In the genomic region with DNA sequence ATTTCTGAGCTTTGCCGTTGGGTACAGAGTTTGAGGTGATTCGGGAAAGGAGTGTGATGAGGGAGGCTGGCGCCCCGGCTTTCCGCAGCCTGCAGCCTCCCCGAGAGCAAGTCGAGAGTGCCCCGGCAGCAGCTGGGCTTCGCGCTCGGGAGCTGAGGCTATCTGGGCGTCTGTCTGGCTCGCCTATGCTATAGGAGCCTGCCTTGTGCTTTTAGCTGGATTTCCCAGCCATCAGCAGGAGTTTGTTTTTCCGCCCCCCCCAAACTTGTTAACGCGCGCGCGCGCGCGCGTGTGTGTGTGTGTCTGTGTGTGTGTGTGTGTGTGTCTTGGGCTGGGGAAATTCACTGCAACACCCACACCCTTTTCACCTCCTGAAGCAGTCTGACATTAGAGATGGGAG, we compare ENCODE assay signal across 23 cellular contexts. TPM values are rescaled to one million over a fixed set of nuclear protein-coding genes. Genes with fewer than 3 reads are reported as not detected.
DNase-seq lines count a peak whose midpoint lies in the region; ATAC-seq and TF ChIP-seq lines count a peak whose summit lies in the region.
"Had no signal": no experiment of that assay in that cellular context is flagged by ENCODE, and none has a peak within 500 bp of the region (broad histone marks: within the 10 kb centered on the region; RNA-seq: fewer than 3 reads in every experiment).

No MANE protein-coding gene starts in this region.

- DNase-seq in NCI-H2227 (lab: John Stamatoyannopoulos, UW; ENCODE audit: unreplicated experiment): peak; percentile 10
- no peak for DNase-seq in NCI-H2227 treated with DMSO at 0.1 percent for 48 hours (lab: John Stamatoyannopoulos, UW)
- peak; percentile 40 for DNase-seq in H7
- peak; percentile 36 for DNase-seq in glutamatergic neuron
- DNase-seq in SKM-1 treated with dmso at 0.1 percent for 144 hours (lab: John Stamatoyannopoulos, UW; ENCODE audit: unreplicated experiment): no peak
- DNase-seq: activated B cell treated with CpG ODN at 0.5 μM for 24 hours; brain microvascular endothelial cell; dermis blood vessel endothelial cell; DND-41; head of caudate nucleus; NCI-H1048; NCI-H2171 treated with DMSO at 0.1 percent for 48 hours; NK-92 treated with Interleukin-12 subunit alpha and Interleukin-12 subunit beta, amount 100 ng/mL, for 24 hours; RPMI8226; stimulated activated CD4-positive, alpha-beta T cell treated with anti-CD3 and anti-CD28 coated beads, Interleukin-12 subunit alpha, Interleukin-12 subunit beta, amount 100 ng/mL, for 4 hours; stomach had no signal

- H3K27me3 ChIP-seq in H7 (ENCODE audit: control insufficient read depth, insufficient read depth, low read length): peaks cover 70% of the 10 kb centered on the region

- H3K4me3 ChIP-seq in H7 (ENCODE audit: insufficient read depth, low read depth, low read length): peak overlapping the region; percentile 59
- H3K4me3 ChIP-seq: prostate gland had no signal

- H3K9me3 Mint-ChIP-seq in glutamatergic neuron (ENCODE audit: unreplicated experiment) (peaks cover 3% of the 10 kb centered on the region), nephron (peaks cover 10% of the 10 kb centered on the region)
- H3K9me3 Mint-ChIP-seq: activated B cell treated with CpG ODN at 0.5 μM for 24 hours had no signal

- no peak for TF ChIP-seq CTCF in glutamatergic neuron (IDR thresholded peaks at IDR 0.05; ENCODE audit: partially characterized antibody, unreplicated experiment)
- TF ChIP-seq CTCF in nephron (IDR thresholded peaks at IDR 0.05; ENCODE audit: unreplicated experiment in 3 of 3): no peak

- H3K36me3 ChIP-seq in H7 (replicated peaks; ENCODE audit: control insufficient read depth, insufficient read depth, low read length): no peaks in the 10 kb centered on the region
- H3K36me3 ChIP-seq: brain microvascular endothelial cell, esophagus muscularis mucosa, prostate gland, stomach had no signal

- H3K36me3 Mint-ChIP-seq in glutamatergic neuron (ENCODE audit: unreplicated experiment): no peaks in the 10 kb centered on the region
- no peaks in the 10 kb centered on the region for H3K36me3 Mint-ChIP-seq in nephron (ENCODE audit: low read depth)

- ATAC-seq in GM21447 (IDR thresholded peaks at IDR 0.05; ENCODE audit: unreplicated experiment) (no peak), HG02840 (IDR thresholded peaks at IDR 0.05; ENCODE audit: low FRiP score, unreplicated experiment) (no peak)
- ATAC-seq: left lobe of liver had no signal

- H3K4me1 Mint-ChIP-seq in glutamatergic neuron (ENCODE audit: low read depth, unreplicated experiment) (peaks cover 2% of the 10 kb centered on the region), nephron (peaks cover 11% of the 10 kb centered on the region)
- H3K4me1 Mint-ChIP-seq: activated B cell treated with CpG ODN at 0.5 μM for 24 hours had no signal

- H3K4me3 Mint-ChIP-seq in glutamatergic neuron (ENCODE audit: unreplicated experiment) (peak overlapping the region; percentile 75), nephron (peak overlapping the region; percentile 75 to 78 (median 77))
- H3K4me3 Mint-ChIP-seq: activated B cell treated with CpG ODN at 0.5 μM for 24 hours had no signal

- H3K27me3 Mint-ChIP-seq in glutamatergic neuron (ENCODE audit: unreplicated experiment) (peaks cover 13% of the 10 kb centered on the region), nephron (ENCODE audit: low read depth) (peaks cover 77% of the 10 kb centered on the region)

- H3K27ac Mint-ChIP-seq in glutamatergic neuron (ENCODE audit: unreplicated experiment): no peak overlapping the region
- H3K27ac Mint-ChIP-seq in nephron: no peak overlapping the region
- H3K27ac Mint-ChIP-seq: activated B cell treated with CpG ODN at 0.5 μM for 24 hours had no signal

RNA-seq across cellular contexts. Expression of a gene that starts 0.8 kb away (rescaled TPM):
- 0.67 and 1.4 TPM in 2 replicates for total RNA-seq in H7 (2014; rRNA removed; shearing (Covaris generic))
- total RNA-seq in glutamatergic neuron (ENCODE audit: unreplicated experiment): not detected
- total RNA-seq: activated B cell treated with CpG ODN at 0.5 μM for 24 hours; dermis blood vessel endothelial cell; esophagus muscularis mucosa; left lobe of liver; T-helper 1 cell treated with Interleukin-12 subunit alpha and Interleukin-12 subunit beta and Interleukin-4 antibody, amounts not matched to agents 30 ng/mL and 1 ng/mL, for 36 hours had no signal

Comparison
In these comparisons a context has a peak if more than half of its experiments do, and no peak if none do; other contexts are left out.
1. DNase-seq: peak in NCI-H2227 (single experiment), H7 (single experiment) and glutamatergic neuron (single experiment); none in NCI-H2227 treated with DMSO at 0.1 percent for 48 hours (single experiment) and SKM-1 treated with dmso at 0.1 percent for 144 hours (single experiment).